In genomic region chr1:41341756-41342562, GRCh38 we compare ENCODE assay signal across 10 cellular contexts. TPM values are rescaled to one million over a fixed set of nuclear protein-coding genes. Genes with fewer than 3 reads are reported as not detected.
DNase-seq lines count a peak whose midpoint lies in the region; ATAC-seq and TF ChIP-seq lines count a peak whose summit lies in the region.
"Had no signal": no experiment of that assay in that cellular context is flagged by ENCODE, and none has a peak within 500 bp of the region (broad histone marks: within the 10 kb centered on the region; RNA-seq: fewer than 3 reads in every experiment).

No MANE protein-coding gene starts in this region.

- H3K27me3 Mint-ChIP-seq in WTC11 (ENCODE audit: low read depth) = peaks cover 12% of the 10 kb centered on the region

- ATAC-seq in WTC11 (peak; percentile 40; the same call in 1 of the 2 replicates), right lobe of liver (peak in 3 of 4 donors; percentile 20 to 56 (median 43)), HG03469 (IDR thresholded peaks at IDR 0.05; ENCODE audit: unreplicated experiment) (no peak), HG03159 (IDR thresholded peaks at IDR 0.05; ENCODE audit: unreplicated experiment) (no peak), HG03571 (IDR thresholded peaks at IDR 0.05; ENCODE audit: unreplicated experiment) (no peak)
- ATAC-seq: T-helper 17 cell had no signal

- peak; percentile 66 for DNase-seq in Ammon's horn (ENCODE audit: low spot score)
- DNase-seq in M059J (ENCODE audit: low read depth) = peak; percentile 59
- DNase-seq in WTC11 (ENCODE audit: low spot score) = no peak
- peak in 1 of 3 donors; percentile 35 for DNase-seq in right lobe of liver
- DNase-seq in AML-193 (lab: John Stamatoyannopoulos, UW) = no peak
- DNase-seq: T-helper 17 cell had no signal

- TF ChIP-seq CTCF in WTC11 (IDR thresholded peaks at IDR 0.05) (no peak), right lobe of liver (IDR thresholded peaks at IDR 0.05) (no peak)

- H3K4me1 Mint-ChIP-seq in WTC11 = peaks cover 6% of the 10 kb centered on the region

- no peaks in the 10 kb centered on the region for H3K36me3 Mint-ChIP-seq in WTC11
- H3K36me3 Mint-ChIP-seq: activated naive CD8-positive, alpha-beta T cell had no signal

- H3K4me1 ChIP-seq in right lobe of liver = no peaks in the 10 kb centered on the region

- WGBS in right lobe of liver (ENCODE audit: insufficient coverage, low coverage, low lambda C conversion rate, missing lambda C conversion rate) = 50% methylated on average over 8 of the region's 15 CpGs

- no peak overlapping the region for H3K27ac Mint-ChIP-seq in WTC11
- H3K27ac Mint-ChIP-seq: activated naive CD8-positive, alpha-beta T cell; T-helper 17 cell had no signal

- peaks cover 0 to 5% (median 0%) of the 10 kb centered on the region in 4 donors for H3K9me3 ChIP-seq in right lobe of liver

- POLR2A ChIA-PET in WTC11 (lab: Charles Lee) = interaction anchor here (0.6 kb wide), 1 partner anchor 82 kb away, joined by 4 read pairs; no protein-coding TSS in a partner anchor

- H3K27me3 ChIP-seq in right lobe of liver = no peaks in the 10 kb centered on the region

- H3K9me3 Mint-ChIP-seq in WTC11 = peaks cover 13% of the 10 kb centered on the region

- intact Hi-C loops in right lobe of liver (cut with DNase I) = no loop called here

- TF ChIP-seq POLR2A in right lobe of liver (IDR thresholded peaks at IDR 0.05) = no peak

- H3K4me3 Mint-ChIP-seq in WTC11 = no peak overlapping the region
- H3K4me3 Mint-ChIP-seq: activated naive CD8-positive, alpha-beta T cell; T-helper 17 cell had no signal

- no peaks in the 10 kb centered on the region for H3K36me3 ChIP-seq in right lobe of liver

- H3K27ac ChIP-seq in right lobe of liver = no peak overlapping the region

- H3K4me3 ChIP-seq in right lobe of liver = no peak overlapping the region

- CTCF ChIA-PET in WTC11 (lab: Charles Lee) = interaction anchor here (0.7 to 5.6 kb wide), 14 partner anchors 11 to 92 kb away, joined by 3 to 61 read pairs (median 6); partner anchors contain the start of gene FOXO6

TF ChIP-seq in WTC11, 78 proteins besides CTCF, POLR2A, EP300 and RAD21:
- TF ChIP-seq JUN (CRISPR knock-in tag; IDR thresholded peaks at IDR 0.05) = no peak
- TF ChIP-seq PRDM15 (CRISPR knock-in tag; IDR thresholded peaks at IDR 0.05) = no peak
- TF ChIP-seq TP53 (CRISPR knock-in tag; IDR thresholded peaks at IDR 0.05) = no peak
- TF ChIP-seq OVOL2 (CRISPR knock-in tag; IDR thresholded peaks at IDR 0.05; ENCODE audit: borderline replicate concordance) = no peak
- no peak for TF ChIP-seq SMAD4 (CRISPR knock-in tag; IDR thresholded peaks at IDR 0.05)
TF ChIP-seq in WTC11: peak in this region for 0.

RNA-seq across cellular contexts. Expression of gene FOXO6, which starts 19.3 kb away (rescaled TPM):
- 0.57 TPM in 1 of 2 replicates, not detected in the other for total RNA-seq in M059J (2014; rRNA removed; shearing (Covaris generic))
- total RNA-seq in WTC11 (2021) = 5.4 to 7.4 TPM (median 7.0 TPM) in 3 replicates
- total RNA-seq in right lobe of liver = under 1 TPM in 3 of 6 experiments, not detected in 3; 0.12 to 0.55 (median 0.54) TPM

Comparison
In these comparisons a context has a peak if more than half of its experiments do, and no peak if none do; other contexts are left out.
1. DNase-seq: peak in Ammon's horn (single experiment) and M059J (single experiment); none in WTC11 (single experiment) and AML-193 (0 of 2).
2. ATAC-seq: peak in WTC11 (single experiment) and right lobe of liver (3 of 4); none in HG03469 (single experiment), HG03159 (single experiment) and HG03571 (single experiment).